In genomic region chrY:17044723-17045122, GRCh38 we compare ENCODE assay signal across 11 cellular contexts.
"Had no signal": no experiment of that assay in that cellular context is flagged by ENCODE, and none has a peak within 500 bp of the region (broad histone marks: within the 10 kb centered on the region; RNA-seq: fewer than 3 reads in every experiment).

No MANE protein-coding gene starts in this region.

- H3K27ac Mint-ChIP-seq: activated naive CD4-positive, alpha-beta T cell treated with anti-CD3 and anti-CD28 coated beads, Interleukin-2, amount 10 ng/mL, durations not matched to agents 7 days and 5 days; activated T-helper 2 cell treated with anti-CD3 and anti-CD28 coated beads, Interferon-gamma antibody, Interleukin-2, Interleukin-4, amounts not matched to agents 10 μg/mL and 5 μg/mL and 100 μg/mL, durations not matched to agents 14 hours and 24 hours and 36 hours; naive B cell; neural progenitor cell had no signal

- ATAC-seq: gastroesophageal sphincter, left colon had no signal

- H3K27me3 Mint-ChIP-seq: activated naive CD4-positive, alpha-beta T cell treated with anti-CD3 and anti-CD28 coated beads, Interleukin-2, amount 10 ng/mL, durations not matched to agents 7 days and 5 days; naive B cell had no signal

- H3K4me1 Mint-ChIP-seq: naive B cell, neural progenitor cell had no signal

- H3K27ac ChIP-seq: gastroesophageal sphincter, neural progenitor cell, sigmoid colon, spleen had no signal

- H3K36me3 ChIP-seq: gastroesophageal sphincter, neural progenitor cell, sigmoid colon, spleen had no signal

- H3K4me1 ChIP-seq: gastroesophageal sphincter, neural progenitor cell, sigmoid colon, spleen had no signal

- H3K9me3 ChIP-seq: gastroesophageal sphincter, sigmoid colon had no signal

- H3K4me3 Mint-ChIP-seq: activated naive CD4-positive, alpha-beta T cell treated with anti-CD3 and anti-CD28 coated beads, Interleukin-2, amount 10 ng/mL, durations not matched to agents 7 days and 5 days; naive B cell; neural progenitor cell had no signal

- H3K9me3 Mint-ChIP-seq: neural progenitor cell had no signal

- H3K27me3 ChIP-seq: gastroesophageal sphincter, neural progenitor cell, sigmoid colon, spleen had no signal

- H2AFZ ChIP-seq: neural progenitor cell had no signal

- H3K4me2 ChIP-seq: neural progenitor cell had no signal

- DNase-seq: activated CD4-positive, alpha-beta T cell treated with anti-CD3 and anti-CD28 coated beads, Interleukin-2, amount 50 U/mL, for 4 hours; activated naive CD4-positive, alpha-beta T cell treated with anti-CD3 and anti-CD28 coated beads, Interleukin-2, amount 10 ng/mL, durations not matched to agents 7 days and 5 days; dermis blood vessel endothelial cell; left colon; naive B cell; sigmoid colon; spleen had no signal

- H3K4me3 ChIP-seq: gastroesophageal sphincter, lung, neural progenitor cell, sigmoid colon, spleen had no signal

- H3K36me3 Mint-ChIP-seq: activated naive CD4-positive, alpha-beta T cell treated with anti-CD3 and anti-CD28 coated beads, Interleukin-2, amount 10 ng/mL, durations not matched to agents 7 days and 5 days; naive B cell; neural progenitor cell had no signal

- H3K9ac ChIP-seq: neural progenitor cell had no signal
